In the genomic region with DNA sequence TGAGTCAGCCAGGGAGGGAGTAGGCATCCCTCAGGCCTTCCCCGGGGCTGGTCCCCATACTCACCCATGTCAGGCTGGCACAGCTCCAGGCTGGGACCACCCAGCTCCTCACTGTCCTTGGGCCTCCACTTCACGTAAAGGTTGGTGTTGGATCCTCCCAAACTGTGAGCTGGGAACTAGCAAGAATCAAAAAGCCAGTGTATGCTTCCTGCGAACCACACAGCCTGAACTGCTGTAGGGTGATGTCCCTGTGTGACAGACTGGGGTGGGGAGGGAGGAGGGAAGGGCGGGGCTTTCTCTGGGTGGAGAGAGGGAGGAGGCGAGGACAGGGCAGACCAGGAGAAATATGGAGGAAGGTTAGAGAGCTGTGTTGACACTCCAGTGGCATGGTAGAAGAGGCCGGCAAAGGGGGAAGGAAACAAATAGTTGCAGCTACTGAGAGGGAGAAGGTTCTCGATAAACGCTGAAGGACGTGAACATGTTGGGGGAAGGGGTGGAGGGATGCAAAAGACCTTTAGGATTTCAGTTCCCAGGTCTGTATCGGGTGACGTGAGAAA, we compare ENCODE assay signal across 1 cellular context.
TF ChIP-seq lines count a peak whose summit lies in the region.

No MANE protein-coding gene starts in this region.

TF ChIP-seq in HCT116, 20 proteins besides CTCF, POLR2A, EP300 and RAD21 (continued from another document):
- TF ChIP-seq YY1 (IDR thresholded peaks at IDR 0.05; ENCODE audit: extremely low read depth, insufficient replicate concordance, low read depth, low read length) (peak; percentile 58), EZH2phosphoT487 (IDR thresholded peaks at IDR 0.05; ENCODE audit: borderline replicate concordance) (no peak), ZFX (IDR thresholded peaks at IDR 0.05) (no peak; the same call in 1 of the 2 replicates)
